21 cellular contexts compared by ENCODE assay signal in the genomic region with DNA sequence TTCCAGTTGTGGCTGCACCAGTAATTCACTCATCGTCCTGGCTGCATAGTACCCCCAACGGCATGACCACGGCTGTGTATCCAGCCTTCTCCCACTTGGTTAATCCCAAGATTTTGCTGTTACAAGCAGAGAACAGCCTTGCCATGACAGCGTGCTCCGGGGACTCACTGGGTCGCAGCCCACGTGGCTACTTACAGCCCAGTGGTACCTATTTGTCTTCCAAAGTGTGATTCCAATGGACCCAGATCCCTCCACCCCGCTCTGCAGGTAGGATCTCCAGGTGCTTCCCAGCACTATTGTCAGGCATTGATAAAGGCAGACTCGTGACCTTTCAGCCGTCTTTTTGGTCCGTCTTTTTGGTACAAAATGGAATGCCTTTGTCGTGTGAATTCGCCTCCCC.
DNase-seq lines count a peak whose midpoint lies in the region; ATAC-seq, FAIRE-seq and TF ChIP-seq lines count a peak whose summit lies in the region.
"Had no signal": no experiment of that assay in that cellular context is flagged by ENCODE, and none has a peak within 500 bp of the region (broad histone marks: within the 10 kb centered on the region; RNA-seq: fewer than 3 reads in every experiment).

No MANE protein-coding gene starts in this region.

- H3K9me3 ChIP-seq in heart right ventricle (no peaks in the 10 kb centered on the region), H1 (ENCODE audit: insufficient read depth in 2 of 2, low read depth in 1 of 2, low read length in 1 of 2) (no peaks in the 10 kb centered on the region), neuronal stem cell (replicated peaks in 1 of 2; ENCODE audit: control insufficient read depth in 2 of 2, insufficient read depth in 1 of 2, low read depth in 1 of 2, low read length in 2 of 2) (no peaks in the 10 kb centered on the region), uterus (no peaks in the 10 kb centered on the region)
- H3K9me3 ChIP-seq: MG63 had no signal

- peak overlapping the region; percentile 29 for H3K4ac ChIP-seq in H1 (replicated peaks; ENCODE audit: insufficient read length, low read depth, low read length)
- no peak overlapping the region for H3K4ac ChIP-seq in neuronal stem cell (ENCODE audit: low read length)

- H3K4me3 ChIP-seq in heart right ventricle (no peak overlapping the region), H1 (ENCODE audit: extremely low read depth in 1 of 4, insufficient read depth in 2 of 4, low read depth in 3 of 4, low read length in 4 of 4) (no peak overlapping the region), neuronal stem cell (ENCODE audit: low read length in 2 of 2) (peak overlapping the region in 1 of 2 donors; percentile 16), uterus (no peak overlapping the region)
- H3K4me3 ChIP-seq: MG63 had no signal

- H4K8ac ChIP-seq in H1 (ENCODE audit: extremely low read depth, insufficient read depth, low read length) (no peak overlapping the region), neuronal stem cell (ENCODE audit: low read depth, low read length) (no peak overlapping the region)

- TF ChIP-seq CTCF in heart right ventricle (IDR thresholded peaks at IDR 0.05) (no peak), H1 (IDR thresholded peaks at IDR 0.05; ENCODE audit: control extremely low read depth in 1 of 3, insufficient read depth in 1 of 3, low read depth in 1 of 3, low read length in 3 of 3) (no peak), uterus (IDR thresholded peaks at IDR 0.05) (no peak)

- ATAC-seq in heart right ventricle, result no peak
- no peak for ATAC-seq in Right ventricle myocardium inferior
- no peak for ATAC-seq in HG03175 (IDR thresholded peaks at IDR 0.05; ENCODE audit: unreplicated experiment)

- H2AK5ac ChIP-seq in H1 (ENCODE audit: low read depth, low read length), result no peak overlapping the region
- H2AK5ac ChIP-seq in neuronal stem cell (ENCODE audit: low read depth, low read length), result no peak overlapping the region

- H4K5ac ChIP-seq in H1 (ENCODE audit: insufficient read length, low read depth, low read length), result no peak overlapping the region

- H2BK12ac ChIP-seq in H1 (ENCODE audit: low read depth, low read length) (0 out of 2 replicates have a peak overlapping the region, but pooled peaks have one; percentile 60), neuronal stem cell (ENCODE audit: low read length) (no peak overlapping the region)

- no peak overlapping the region for H2BK20ac ChIP-seq in H1 (ENCODE audit: low read length)

- no peaks in the 10 kb centered on the region for H3K23me2 ChIP-seq in H1 (ENCODE audit: low read depth, low read length)

- TF ChIP-seq RAD21 in H1 (IDR thresholded peaks at IDR 0.05 in 1 of 2, conservative IDR thresholded peaks at IDR 0.05 in 1 of 2; ENCODE audit: low read depth in 2 of 2, low read length in 2 of 2), result no peak

- no peaks in the 10 kb centered on the region for H3K79me2 ChIP-seq in H1 (ENCODE audit: control insufficient read depth in 1 of 2, insufficient read depth in 2 of 2, low read length in 2 of 2)

- CTCF ChIA-PET in H1 (lab: Charles Lee; ENCODE audit: partially characterized antibody), result interaction anchor here (1.0 kb wide), 1 partner anchor 254 kb away, joined by 7 read pairs; no protein-coding TSS in a partner anchor

- DNase-seq in heart right ventricle (peak in 1 of 2 donors; percentile 1), Right ventricle myocardium inferior (ENCODE audit: missing footprints) (no peak), H1 (ENCODE audit: low read depth in 1 of 2, low spot score in 2 of 2) (no peak), neuronal stem cell (ENCODE audit: low spot score) (no peak), uterus (no peak)
- DNase-seq in stimulated activated CD8-positive, alpha-beta memory T cell treated with anti-CD3 and anti-CD28 coated beads, Interleukin-4, amount 100 ng/mL, for 48 hours, result no peak
- no peak for DNase-seq in stimulated activated CD4-positive, alpha-beta T cell treated with anti-CD3 and anti-CD28 coated beads, Interleukin-2, amount 100 ng/mL, for 24 hours
- DNase-seq: CD4-positive, alpha-beta T cell; DMS153; GDM1; H9; Karpas-422; MG63; NCI-H1092; NCI-H1436 treated with DMSO at 0.1 percent for 48 hours; NCI-H2029 treated with DMSO at 0.1 percent for 48 hours; NCI-H2171; NCI-H526 had no signal

- no peak for FAIRE-seq in H1 (lab: Jason Lieb, UNC)
- FAIRE-seq: A204.1, HTR-8/SVneo had no signal

- H2BK120ac ChIP-seq in H1 (replicated peaks; ENCODE audit: low read depth, low read length) (no peak overlapping the region), neuronal stem cell (ENCODE audit: low read depth, low read length) (no peak overlapping the region)

- H2AFZ ChIP-seq in H1 (ENCODE audit: low read length) (no peak overlapping the region), neuronal stem cell (ENCODE audit: low read length) (no peak overlapping the region)

- H2BK15ac ChIP-seq in H1 (ENCODE audit: low read length) (no peak overlapping the region), neuronal stem cell (ENCODE audit: low read length) (no peak overlapping the region)

- H3K9ac ChIP-seq in H1 (replicated peaks in 1 of 4; ENCODE audit: extremely low read depth in 1 of 4, low read depth in 3 of 4, low read length in 3 of 4), result no peak overlapping the region
- H3K9ac ChIP-seq in neuronal stem cell (ENCODE audit: low read depth, low read length, poor library complexity), result no peak overlapping the region

- no peaks in the 10 kb centered on the region for H4K20me1 ChIP-seq in H1 (replicated peaks in 1 of 2; ENCODE audit: control insufficient read depth in 1 of 2, insufficient read depth in 2 of 2, low read length in 2 of 2)

- H4K91ac ChIP-seq in H1 (replicated peaks; ENCODE audit: insufficient read length, low read length) (no peak overlapping the region), neuronal stem cell (ENCODE audit: low read depth, low read length, poor library complexity) (no peak overlapping the region)

- H3K27ac ChIP-seq in heart right ventricle, result peak overlapping the region in 6 of 10 donors; percentile 79 to 92 (median 88)
- H3K27ac ChIP-seq in H1 (ENCODE audit: low read depth, low read length), result no peak overlapping the region
- no peak overlapping the region for H3K27ac ChIP-seq in neuronal stem cell (replicated peaks; ENCODE audit: low read length)
- peak overlapping the region; percentile 88 to 93 for H3K27ac ChIP-seq in uterus

- TF ChIP-seq POLR2A in H1 (IDR thresholded peaks at IDR 0.05; ENCODE audit: control extremely low read depth in 1 of 2, low read depth in 2 of 2, low read length in 2 of 2) (no peak), uterus (IDR thresholded peaks at IDR 0.05) (no peak)

- H3K36me3 ChIP-seq in heart right ventricle (no peaks in the 10 kb centered on the region), H1 (ENCODE audit: control insufficient read depth in 2 of 4, insufficient read depth in 4 of 4, low read length in 3 of 4) (no peaks in the 10 kb centered on the region), neuronal stem cell (replicated peaks in 1 of 2; ENCODE audit: control insufficient read depth in 2 of 2, insufficient read depth in 2 of 2, low read length in 2 of 2) (no peaks in the 10 kb centered on the region), uterus (no peaks in the 10 kb centered on the region)
- H3K36me3 ChIP-seq: MG63 had no signal

- H3K4me1 ChIP-seq in heart right ventricle, result peaks cover 0 to 25% (median 14%) of the 10 kb centered on the region in 9 donors
- peaks cover 0 to 9% (median 4%) of the 10 kb centered on the region in 4 experiments; a peak in 5 of 7 replicates for H3K4me1 ChIP-seq in H1 (replicated peaks in 1 of 4; ENCODE audit: control insufficient read depth in 3 of 4, insufficient read depth in 4 of 4, low read length in 3 of 4)
- peaks cover 0 to 11% of the 10 kb centered on the region in 2 donors for H3K4me1 ChIP-seq in neuronal stem cell (ENCODE audit: control insufficient read depth in 2 of 2, insufficient read depth in 1 of 2, low read depth in 1 of 2, low read length in 2 of 2)
- H3K4me1 ChIP-seq in uterus, result peaks cover 0 to 6% of the 10 kb centered on the region in 2 donors

- H3K23ac ChIP-seq in H1 (ENCODE audit: insufficient read length), result no peak overlapping the region
- H3K23ac ChIP-seq in neuronal stem cell (ENCODE audit: low read depth, low read length, poor library complexity), result no peak overlapping the region

- POLR2A ChIA-PET in H1 (lab: Charles Lee; ENCODE audit: partially characterized antibody), result no interaction called here

- H2BK5ac ChIP-seq in H1 (ENCODE audit: low read depth, low read length) (no peak overlapping the region), neuronal stem cell (ENCODE audit: low read length) (no peak overlapping the region)

- H3K18ac ChIP-seq in H1 (ENCODE audit: extremely low read depth, low read length), result no peak overlapping the region; the same call in 1 of the 2 replicates
- peak overlapping the region; percentile 20 for H3K18ac ChIP-seq in neuronal stem cell (ENCODE audit: low read length)

- intact Hi-C loops in heart right ventricle (cut with DNase I) (loop anchor here in 1 of 10 donors (10.0 kb wide), 1 partner anchor 157 kb away; no protein-coding TSS in a partner anchor), Right ventricle myocardium inferior (cut with DNase I) (no loop called here), uterus (cut with DNase I; ENCODE audit: low total_unique reads) (no loop called here)

- WGBS in heart right ventricle, 2 donors, result 95 to 96% methylated on average over 13 of the region's 13 CpGs
- WGBS in H1 (ENCODE audit: extremely low coverage in 1 of 2, insufficient coverage in 1 of 2, insufficient read length in 1 of 2, insufficient replicate concordance in 2 of 2, low coverage in 1 of 2, low lambda C conversion rate in 2 of 2, missing lambda C conversion rate in 1 of 2), 2 experiments, result 91% methylated on average over 11 of the region's 13 CpGs; no CpG with 5 or more reads in 1 of the 2 experiments
- no CpG with 5 or more reads among the region's 13 CpGs for WGBS in neuronal stem cell (ENCODE audit: extremely low coverage in 2 of 2, insufficient read length in 2 of 2, insufficient replicate concordance in 1 of 2), 2 donors

- no peak overlapping the region for H3K56ac ChIP-seq in H1 (replicated peaks; ENCODE audit: insufficient read length, low read depth, low read length)

- peaks cover 2% of the 10 kb centered on the region; the same call in 1 of the 2 replicates for H3K79me1 ChIP-seq in H1 (ENCODE audit: low read depth, low read length)
- no peaks in the 10 kb centered on the region for H3K79me1 ChIP-seq in neuronal stem cell (ENCODE audit: low read depth, low read length)

- H3K4me2 ChIP-seq in H1 (ENCODE audit: insufficient read depth in 1 of 2, low read depth in 2 of 2, low read length in 2 of 2) (no peak overlapping the region), neuronal stem cell (ENCODE audit: insufficient read depth, low read length, poor library complexity, severe bottlenecking) (no peak overlapping the region)

- no peak overlapping the region for H3K14ac ChIP-seq in H1 (ENCODE audit: insufficient read length)
- H3K14ac ChIP-seq in neuronal stem cell (ENCODE audit: low read length), result no peak overlapping the region

- H3K27me3 ChIP-seq in heart right ventricle (peaks cover 0 to 3% (median 0%) of the 10 kb centered on the region in 7 donors), H1 (replicated peaks in 1 of 4; ENCODE audit: control insufficient read depth in 3 of 4, extremely low read depth in 1 of 4, insufficient read depth in 3 of 4, low read length in 3 of 4) (no peaks in the 10 kb centered on the region), neuronal stem cell (ENCODE audit: control insufficient read depth in 3 of 3, insufficient read depth in 3 of 3, low read depth in 1 of 3, low read length in 3 of 3) (no peaks in the 10 kb centered on the region), uterus (no peaks in the 10 kb centered on the region)
- H3K27me3 ChIP-seq: MG63 had no signal

- no peak for TF ChIP-seq EP300 in H1 (IDR thresholded peaks at IDR 0.05; ENCODE audit: borderline replicate concordance in 1 of 2, low read depth in 2 of 2, low read length in 2 of 2)

Comparison
In these comparisons a context has a peak if more than half of its experiments do, and no peak if none do; other contexts are left out.
1. H3K27ac ChIP-seq: peak in heart right ventricle (6 of 10) and uterus (2 of 2); none in H1 (single experiment) and neuronal stem cell (single experiment).